Comparison of ENCODE assay signal across 1 cellular context in genomic region chr1:207868769-207869721, GRCh38.
TF ChIP-seq lines count a peak whose summit lies in the region.

No MANE protein-coding gene starts in this region.

TF ChIP-seq in K562, 482 proteins besides CTCF, POLR2A, EP300 and RAD21 (continued from another document and continues in another):
- TF ChIP-seq MGA (IDR thresholded peaks at IDR 0.05) (no peak), JUND (IDR thresholded peaks at IDR 0.05; ENCODE audit: borderline replicate concordance, low read depth, low read length) (0 out of 2 replicates have a peak, but pooled peaks have one; percentile 39), JUND (tag; IDR thresholded peaks at IDR 0.05; ENCODE audit: borderline replicate concordance, low read depth, low read length) (no peak; the same call in 2 of the 3 replicates), CTBP1 (IDR thresholded peaks at IDR 0.05; ENCODE audit: borderline replicate concordance) (peak; percentile 93), ERF (CRISPR knock-in tag; IDR thresholded peaks at IDR 0.05) (no peak), STAT6 (CRISPR knock-in tag; IDR thresholded peaks at IDR 0.05) (peak; percentile 50; the same call in 1 of the 2 replicates), ZBTB7A (IDR thresholded peaks at IDR 0.05; ENCODE audit: borderline replicate concordance, control insufficient read depth, low read depth, low read length) (peak; percentile 65; the same call in 1 of the 2 replicates), BHLHE40 (IDR thresholded peaks at IDR 0.05; ENCODE audit: low read length) (0 out of 2 replicates have a peak, but pooled peaks have one; percentile 10), NBN (IDR thresholded peaks at IDR 0.05; ENCODE audit: low read depth) (no peak), ZFX (CRISPR knock-in tag; IDR thresholded peaks at IDR 0.05) (peak; percentile 73), CREB1 (IDR thresholded peaks at IDR 0.05) (no peak), CREB1 (CRISPR knock-in tag; IDR thresholded peaks at IDR 0.05) (0 out of 2 replicates have a peak, but pooled peaks have one; percentile 30), E2F6 (IDR thresholded peaks at IDR 0.05; ENCODE audit: borderline replicate concordance in 1 of 2, extremely low read depth in 1 of 2, insufficient read depth in 1 of 2, insufficient read length in 1 of 2, low read depth in 1 of 2, low read length in 1 of 2, poor library complexity in 1 of 2, severe bottlenecking in 1 of 2) (peak; percentile 79 to 95), BACH1 (tag; IDR thresholded peaks at IDR 0.05) (no peak), ATF7 (IDR thresholded peaks at IDR 0.05) (no peak; the same call in 1 of the 2 replicates), PHF21A (IDR thresholded peaks at IDR 0.05; ENCODE audit: borderline replicate concordance, low read depth) (no peak), L3MBTL2 (IDR thresholded peaks at IDR 0.05) (peak; percentile 22; the same call in 1 of the 2 replicates), ZBTB17 (CRISPR knock-in tag; IDR thresholded peaks at IDR 0.05) (peak; percentile 74; the same call in 1 of the 2 replicates), PHF8 (IDR thresholded peaks at IDR 0.05; ENCODE audit: borderline replicate concordance, low read length) (peak; percentile 76; the same call in 1 of the 2 replicates), ZNF76 (CRISPR knock-in tag; IDR thresholded peaks at IDR 0.05; ENCODE audit: borderline replicate concordance) (no peak; the same call in 1 of the 2 replicates)
- TF ChIP-seq, protein P1, sequence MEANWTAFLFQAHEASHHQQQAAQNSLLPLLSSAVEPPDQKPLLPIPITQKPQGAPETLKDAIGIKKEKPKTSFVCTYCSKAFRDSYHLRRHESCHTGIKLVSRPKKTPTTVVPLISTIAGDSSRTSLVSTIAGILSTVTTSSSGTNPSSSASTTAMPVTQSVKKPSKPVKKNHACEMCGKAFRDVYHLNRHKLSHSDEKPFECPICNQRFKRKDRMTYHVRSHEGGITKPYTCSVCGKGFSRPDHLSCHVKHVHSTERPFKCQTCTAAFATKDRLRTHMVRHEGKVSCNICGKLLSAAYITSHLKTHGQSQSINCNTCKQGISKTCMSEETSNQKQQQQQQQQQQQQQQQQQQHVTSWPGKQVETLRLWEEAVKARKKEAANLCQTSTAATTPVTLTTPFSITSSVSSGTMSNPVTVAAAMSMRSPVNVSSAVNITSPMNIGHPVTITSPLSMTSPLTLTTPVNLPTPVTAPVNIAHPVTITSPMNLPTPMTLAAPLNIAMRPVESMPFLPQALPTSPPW (CRISPR knock-in tag; IDR thresholded peaks at IDR 0.05): peak; percentile 72
- TF ChIP-seq, protein P2, sequence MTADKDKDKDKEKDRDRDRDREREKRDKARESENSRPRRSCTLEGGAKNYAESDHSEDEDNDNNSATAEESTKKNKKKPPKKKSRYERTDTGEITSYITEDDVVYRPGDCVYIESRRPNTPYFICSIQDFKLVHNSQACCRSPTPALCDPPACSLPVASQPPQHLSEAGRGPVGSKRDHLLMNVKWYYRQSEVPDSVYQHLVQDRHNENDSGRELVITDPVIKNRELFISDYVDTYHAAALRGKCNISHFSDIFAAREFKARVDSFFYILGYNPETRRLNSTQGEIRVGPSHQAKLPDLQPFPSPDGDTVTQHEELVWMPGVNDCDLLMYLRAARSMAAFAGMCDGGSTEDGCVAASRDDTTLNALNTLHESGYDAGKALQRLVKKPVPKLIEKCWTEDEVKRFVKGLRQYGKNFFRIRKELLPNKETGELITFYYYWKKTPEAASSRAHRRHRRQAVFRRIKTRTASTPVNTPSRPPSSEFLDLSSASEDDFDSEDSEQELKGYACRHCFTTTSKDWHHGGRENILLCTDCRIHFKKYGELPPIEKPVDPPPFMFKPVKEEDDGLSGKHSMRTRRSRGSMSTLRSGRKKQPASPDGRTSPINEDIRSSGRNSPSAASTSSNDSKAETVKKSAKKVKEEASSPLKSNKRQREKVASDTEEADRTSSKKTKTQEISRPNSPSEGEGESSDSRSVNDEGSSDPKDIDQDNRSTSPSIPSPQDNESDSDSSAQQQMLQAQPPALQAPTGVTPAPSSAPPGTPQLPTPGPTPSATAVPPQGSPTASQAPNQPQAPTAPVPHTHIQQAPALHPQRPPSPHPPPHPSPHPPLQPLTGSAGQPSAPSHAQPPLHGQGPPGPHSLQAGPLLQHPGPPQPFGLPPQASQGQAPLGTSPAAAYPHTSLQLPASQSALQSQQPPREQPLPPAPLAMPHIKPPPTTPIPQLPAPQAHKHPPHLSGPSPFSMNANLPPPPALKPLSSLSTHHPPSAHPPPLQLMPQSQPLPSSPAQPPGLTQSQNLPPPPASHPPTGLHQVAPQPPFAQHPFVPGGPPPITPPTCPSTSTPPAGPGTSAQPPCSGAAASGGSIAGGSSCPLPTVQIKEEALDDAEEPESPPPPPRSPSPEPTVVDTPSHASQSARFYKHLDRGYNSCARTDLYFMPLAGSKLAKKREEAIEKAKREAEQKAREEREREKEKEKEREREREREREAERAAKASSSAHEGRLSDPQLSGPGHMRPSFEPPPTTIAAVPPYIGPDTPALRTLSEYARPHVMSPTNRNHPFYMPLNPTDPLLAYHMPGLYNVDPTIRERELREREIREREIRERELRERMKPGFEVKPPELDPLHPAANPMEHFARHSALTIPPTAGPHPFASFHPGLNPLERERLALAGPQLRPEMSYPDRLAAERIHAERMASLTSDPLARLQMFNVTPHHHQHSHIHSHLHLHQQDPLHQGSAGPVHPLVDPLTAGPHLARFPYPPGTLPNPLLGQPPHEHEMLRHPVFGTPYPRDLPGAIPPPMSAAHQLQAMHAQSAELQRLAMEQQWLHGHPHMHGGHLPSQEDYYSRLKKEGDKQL (CRISPR knock-in tag; IDR thresholded peaks at IDR 0.05; ENCODE audit: borderline replicate concordance): no peak
- TF ChIP-seq, protein P3, sequence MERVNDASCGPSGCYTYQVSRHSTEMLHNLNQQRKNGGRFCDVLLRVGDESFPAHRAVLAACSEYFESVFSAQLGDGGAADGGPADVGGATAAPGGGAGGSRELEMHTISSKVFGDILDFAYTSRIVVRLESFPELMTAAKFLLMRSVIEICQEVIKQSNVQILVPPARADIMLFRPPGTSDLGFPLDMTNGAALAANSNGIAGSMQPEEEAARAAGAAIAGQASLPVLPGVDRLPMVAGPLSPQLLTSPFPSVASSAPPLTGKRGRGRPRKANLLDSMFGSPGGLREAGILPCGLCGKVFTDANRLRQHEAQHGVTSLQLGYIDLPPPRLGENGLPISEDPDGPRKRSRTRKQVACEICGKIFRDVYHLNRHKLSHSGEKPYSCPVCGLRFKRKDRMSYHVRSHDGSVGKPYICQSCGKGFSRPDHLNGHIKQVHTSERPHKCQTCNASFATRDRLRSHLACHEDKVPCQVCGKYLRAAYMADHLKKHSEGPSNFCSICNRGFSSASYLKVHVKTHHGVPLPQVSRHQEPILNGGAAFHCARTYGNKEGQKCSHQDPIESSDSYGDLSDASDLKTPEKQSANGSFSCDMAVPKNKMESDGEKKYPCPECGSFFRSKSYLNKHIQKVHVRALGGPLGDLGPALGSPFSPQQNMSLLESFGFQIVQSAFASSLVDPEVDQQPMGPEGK (CRISPR knock-in tag; IDR thresholded peaks at IDR 0.05; ENCODE audit: borderline replicate concordance): no peak
